ENCODE assay signal across 14 cellular contexts in genomic region chr11:67648796-67649613, GRCh38. TPM values are rescaled to one million over a fixed set of nuclear protein-coding genes. Genes with fewer than 3 reads are reported as not detected.
DNase-seq lines count a peak whose midpoint lies in the region; ATAC-seq and TF ChIP-seq lines count a peak whose summit lies in the region.
"Had no signal": no experiment of that assay in that cellular context is flagged by ENCODE, and none has a peak within 500 bp of the region (broad histone marks: within the 10 kb centered on the region; RNA-seq: fewer than 3 reads in every experiment).

No MANE protein-coding gene starts in this region.

- H3K9me3 Mint-ChIP-seq in CD4-positive, alpha-beta T cell = no peaks in the 10 kb centered on the region

- POLR2A ChIA-PET in CD4-positive, alpha-beta T cell (lab: Charles Lee) = interaction anchor here (1.1 to 4.9 kb wide), 3 partner anchors 10 to 20 kb away, joined by 3 to 51 read pairs (median 7); partner anchors contain the start of gene NUDT8

- H3K27ac Mint-ChIP-seq in CD4-positive, alpha-beta T cell = no peak overlapping the region
- H3K27ac Mint-ChIP-seq: activated CD4-positive, alpha-beta memory T cell treated with anti-CD3 and anti-CD28 coated beads for 36 hours had no signal

- no peaks in the 10 kb centered on the region for H3K9me3 ChIP-seq in CD4-positive, alpha-beta T cell (ENCODE audit: control insufficient read depth, low read length)
- H3K9me3 ChIP-seq in Peyer's patch (no peaks in the 10 kb centered on the region), left lung (peaks cover 0 to under 1% of the 10 kb centered on the region in 2 donors)
- H3K9me3 ChIP-seq: adrenal gland had no signal

- H3K36me3 Mint-ChIP-seq in CD4-positive, alpha-beta T cell (ENCODE audit: low read depth) = peaks cover 4% of the 10 kb centered on the region
- H3K36me3 Mint-ChIP-seq: activated CD4-positive, alpha-beta memory T cell treated with anti-CD3 and anti-CD28 coated beads for 36 hours had no signal

- no peak overlapping the region for H3K27ac ChIP-seq in CD4-positive, alpha-beta T cell (ENCODE audit: low read depth, low read length)
- H3K27ac ChIP-seq in Peyer's patch = peak overlapping the region in 3 of 4 donors; percentile 42 to 75 (median 57)
- H3K27ac ChIP-seq in left lung = no peak overlapping the region
- H3K27ac ChIP-seq: adrenal gland had no signal

- TF ChIP-seq POLR2A in Peyer's patch (IDR thresholded peaks at IDR 0.05) = no peak

- no peak for DNase-seq in CD4-positive, alpha-beta T cell
- peak; percentile 47 to 85 (median 85) for DNase-seq in Peyer's patch
- DNase-seq in left lung = peak; percentile 29 to 32
- DNase-seq in T-helper 2 cell = no peak
- DNase-seq in NCI-H2107 (lab: John Stamatoyannopoulos, UW) = no peak
- DNase-seq in HuH-7.5 (ENCODE audit: low spot score) = no peak
- DNase-seq in amniotic stem cell (lab: John Stamatoyannopoulos, UW) = no peak
- DNase-seq: adrenal gland, NCI-H2227 treated with DMSO at 0.1 percent for 48 hours had no signal

- CTCF ChIA-PET in CD4-positive, alpha-beta T cell (lab: Charles Lee) = interaction anchor here (1.5 to 2.0 kb wide), 2 partner anchors 10 to 20 kb away, joined by 7 to 9 read pairs; partner anchors contain the start of gene NUDT8

- H3K36me3 ChIP-seq in Peyer's patch (no peaks in the 10 kb centered on the region), left lung (no peaks in the 10 kb centered on the region)
- H3K36me3 ChIP-seq: adrenal gland had no signal

- H3K4me3 ChIP-seq in Peyer's patch (peak overlapping the region in 1 of 4 donors; percentile 14), left lung (no peak overlapping the region)
- H3K4me3 ChIP-seq: adrenal gland had no signal

- H3K4me3 Mint-ChIP-seq in CD4-positive, alpha-beta T cell = peak overlapping the region; percentile 7
- H3K4me3 Mint-ChIP-seq: activated CD4-positive, alpha-beta memory T cell treated with anti-CD3 and anti-CD28 coated beads for 36 hours had no signal

- intact Hi-C loops in CD4-positive, alpha-beta T cell (cut with DNase I, micrococcal nuclease) = loop anchor here in 1 of 2 experiments (1.0 kb wide), 1 partner anchor 19 kb away; no protein-coding TSS in a partner anchor
- intact Hi-C loops in left lung (cut with DNase I) = no loop called here

- no peak for TF ChIP-seq CTCF in CD4-positive, alpha-beta T cell (IDR thresholded peaks at IDR 0.05)
- TF ChIP-seq CTCF in Peyer's patch (IDR thresholded peaks at IDR 0.05) = no peak
- TF ChIP-seq CTCF in left lung (IDR thresholded peaks at IDR 0.05) = no peak

- H3K4me1 Mint-ChIP-seq in CD4-positive, alpha-beta T cell (ENCODE audit: low read depth) = peaks cover 32% of the 10 kb centered on the region

- H3K4me1 ChIP-seq in Peyer's patch = peaks cover 0 to 60% (median 39%) of the 10 kb centered on the region in 4 donors
- peaks cover 0 to 16% of the 10 kb centered on the region in 2 donors for H3K4me1 ChIP-seq in left lung
- H3K4me1 ChIP-seq: adrenal gland had no signal

- H3K27me3 ChIP-seq in CD4-positive, alpha-beta T cell (ENCODE audit: control insufficient read depth, insufficient read depth, low read length) = no peaks in the 10 kb centered on the region
- no peaks in the 10 kb centered on the region for H3K27me3 ChIP-seq in Peyer's patch
- H3K27me3 ChIP-seq in left lung = peaks cover 0 to 47% of the 10 kb centered on the region in 2 donors
- H3K27me3 ChIP-seq: adrenal gland had no signal

- no peaks in the 10 kb centered on the region for H3K27me3 Mint-ChIP-seq in CD4-positive, alpha-beta T cell

- ATAC-seq in CD4-positive, alpha-beta T cell (ENCODE audit: poor library complexity) = no peak
- ATAC-seq in HG03139 (IDR thresholded peaks at IDR 0.05; ENCODE audit: unreplicated experiment) = peak; percentile 10
- ATAC-seq in left lung = no peak

RNA-seq across cellular contexts. Expression of gene ACY3, which starts 1.5 kb away (rescaled TPM):
- under 1 TPM; 0.30 to 0.36 TPM for total RNA-seq in CD4-positive, alpha-beta T cell
- total RNA-seq in Peyer's patch (100 to 1,000 TPM in 2 of 4 donors, 10 to 100 TPM in 2; 12.4 to 176 (median 105) TPM), left lung (under 1 TPM; 0.29 to 0.61 TPM)
- total RNA-seq: adrenal gland, glomerular endothelial cell, omental fat pad had no signal

RNA-seq across cellular contexts. Expression of gene TBX10, which starts 9.4 kb away (rescaled TPM):
- total RNA-seq in CD4-positive, alpha-beta T cell = not detected
- total RNA-seq in Peyer's patch (10 to 100 TPM in 3 of 4 donors, not detected in 1; 16.9 to 82.5 (median 64.1) TPM), left lung (not detected)
- total RNA-seq: activated CD4-positive, alpha-beta memory T cell treated with anti-CD3 and anti-CD28 coated beads for 36 hours; adrenal gland; glomerular endothelial cell; liver; omental fat pad had no signal

RNA-seq across cellular contexts. Expression of gene NUDT8, which starts 19.3 kb away (rescaled TPM):
- total RNA-seq in CD4-positive, alpha-beta T cell = 1 to 10 TPM in 1 of 2 experiments, under 1 TPM in 1; 0.92 to 1.4 TPM
- 10 to 100 TPM in 3 of 4 donors, 1 to 10 TPM in 1; 5.0 to 64.1 (median 45.4) TPM for total RNA-seq in Peyer's patch
- 10 to 100 TPM; 10.7 to 18.1 TPM for total RNA-seq in left lung

RNA-seq across cellular contexts. Expression of gene ALDH3B2, which starts 25.4 kb away (rescaled TPM):
- not detected for total RNA-seq in CD4-positive, alpha-beta T cell
- not detected for total RNA-seq in Peyer's patch
- under 1 TPM; 0.79 to 0.94 TPM for total RNA-seq in left lung
- total RNA-seq: activated CD4-positive, alpha-beta memory T cell treated with anti-CD3 and anti-CD28 coated beads for 36 hours; adrenal gland; glomerular endothelial cell; liver; omental fat pad had no signal

RNA-seq across cellular contexts. Expression of gene NDUFV1, which starts 42.3 kb away (rescaled TPM):
- total RNA-seq in CD4-positive, alpha-beta T cell = 100 to 1,000 TPM; 223 to 224 TPM
- total RNA-seq in Peyer's patch (100 to 1,000 TPM; 297 to 532 (median 329) TPM), left lung (100 to 1,000 TPM; 136 to 155 TPM)

Comparison
In these comparisons a context has a peak if more than half of its experiments do, and no peak if none do; other contexts are left out.
1. DNase-seq: peak in Peyer's patch (3 of 3) and left lung (2 of 2); none in CD4-positive, alpha-beta T cell (0 of 10), T-helper 2 cell (0 of 5), NCI-H2107 (single experiment), HuH-7.5 (single experiment) and amniotic stem cell (single experiment).
2. H3K27ac ChIP-seq: peak in Peyer's patch (3 of 4); none in CD4-positive, alpha-beta T cell (single experiment) and left lung (0 of 2).
3. RNA of gene ACY3, which starts 1.5 kb away (total RNA-seq): 12.4 to 176 TPM in Peyer's patch; 0.29 to 0.61 TPM in left lung and 0.30 to 0.36 TPM in CD4-positive, alpha-beta T cell; every median in the first group is over 4 times any median in the second.